1 cellular context compared by ENCODE assay signal in the genomic region with DNA sequence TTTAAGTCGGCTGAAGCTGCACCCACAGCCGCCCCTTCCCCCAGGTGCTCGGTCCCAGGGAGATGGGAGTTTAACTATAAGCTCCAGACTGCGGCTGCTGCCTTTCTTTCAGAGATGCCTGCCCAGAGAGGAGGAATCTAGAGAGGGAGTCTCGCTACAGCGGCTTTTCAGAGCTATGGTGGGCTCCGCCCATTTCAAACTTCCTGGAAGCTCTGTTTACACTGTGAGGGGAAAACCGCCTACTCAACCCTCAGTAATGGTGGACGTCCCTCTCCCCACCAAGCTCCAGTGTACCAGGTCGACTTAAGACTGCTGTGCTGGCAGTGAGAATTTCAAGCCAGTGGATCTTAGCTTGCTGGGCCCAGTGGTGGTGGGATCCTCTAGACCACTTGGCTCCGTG.
TF ChIP-seq lines count a peak whose summit lies in the region.

No MANE protein-coding gene starts in this region.

TF ChIP-seq in WTC11, 78 proteins besides CTCF, POLR2A, EP300 and RAD21 (continued from another document):
- TF ChIP-seq, protein P1, sequence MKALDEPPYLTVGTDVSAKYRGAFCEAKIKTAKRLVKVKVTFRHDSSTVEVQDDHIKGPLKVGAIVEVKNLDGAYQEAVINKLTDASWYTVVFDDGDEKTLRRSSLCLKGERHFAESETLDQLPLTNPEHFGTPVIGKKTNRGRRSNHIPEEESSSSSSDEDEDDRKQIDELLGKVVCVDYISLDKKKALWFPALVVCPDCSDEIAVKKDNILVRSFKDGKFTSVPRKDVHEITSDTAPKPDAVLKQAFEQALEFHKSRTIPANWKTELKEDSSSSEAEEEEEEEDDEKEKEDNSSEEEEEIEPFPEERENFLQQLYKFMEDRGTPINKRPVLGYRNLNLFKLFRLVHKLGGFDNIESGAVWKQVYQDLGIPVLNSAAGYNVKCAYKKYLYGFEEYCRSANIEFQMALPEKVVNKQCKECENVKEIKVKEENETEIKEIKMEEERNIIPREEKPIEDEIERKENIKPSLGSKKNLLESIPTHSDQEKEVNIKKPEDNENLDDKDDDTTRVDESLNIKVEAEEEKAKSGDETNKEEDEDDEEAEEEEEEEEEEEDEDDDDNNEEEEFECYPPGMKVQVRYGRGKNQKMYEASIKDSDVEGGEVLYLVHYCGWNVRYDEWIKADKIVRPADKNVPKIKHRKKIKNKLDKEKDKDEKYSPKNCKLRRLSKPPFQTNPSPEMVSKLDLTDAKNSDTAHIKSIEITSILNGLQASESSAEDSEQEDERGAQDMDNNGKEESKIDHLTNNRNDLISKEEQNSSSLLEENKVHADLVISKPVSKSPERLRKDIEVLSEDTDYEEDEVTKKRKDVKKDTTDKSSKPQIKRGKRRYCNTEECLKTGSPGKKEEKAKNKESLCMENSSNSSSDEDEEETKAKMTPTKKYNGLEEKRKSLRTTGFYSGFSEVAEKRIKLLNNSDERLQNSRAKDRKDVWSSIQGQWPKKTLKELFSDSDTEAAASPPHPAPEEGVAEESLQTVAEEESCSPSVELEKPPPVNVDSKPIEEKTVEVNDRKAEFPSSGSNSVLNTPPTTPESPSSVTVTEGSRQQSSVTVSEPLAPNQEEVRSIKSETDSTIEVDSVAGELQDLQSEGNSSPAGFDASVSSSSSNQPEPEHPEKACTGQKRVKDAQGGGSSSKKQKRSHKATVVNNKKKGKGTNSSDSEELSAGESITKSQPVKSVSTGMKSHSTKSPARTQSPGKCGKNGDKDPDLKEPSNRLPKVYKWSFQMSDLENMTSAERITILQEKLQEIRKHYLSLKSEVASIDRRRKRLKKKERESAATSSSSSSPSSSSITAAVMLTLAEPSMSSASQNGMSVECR (CRISPR knock-in tag; IDR thresholded peaks at IDR 0.05; ENCODE audit: borderline replicate concordance) = no peak
- TF ChIP-seq, protein P2, sequence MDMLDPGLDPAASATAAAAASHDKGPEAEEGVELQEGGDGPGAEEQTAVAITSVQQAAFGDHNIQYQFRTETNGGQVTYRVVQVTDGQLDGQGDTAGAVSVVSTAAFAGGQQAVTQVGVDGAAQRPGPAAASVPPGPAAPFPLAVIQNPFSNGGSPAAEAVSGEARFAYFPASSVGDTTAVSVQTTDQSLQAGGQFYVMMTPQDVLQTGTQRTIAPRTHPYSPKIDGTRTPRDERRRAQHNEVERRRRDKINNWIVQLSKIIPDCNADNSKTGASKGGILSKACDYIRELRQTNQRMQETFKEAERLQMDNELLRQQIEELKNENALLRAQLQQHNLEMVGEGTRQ (CRISPR knock-in tag; IDR thresholded peaks at IDR 0.05) = no peak
- no peak for TF ChIP-seq SMAD3 (CRISPR knock-in tag; IDR thresholded peaks at IDR 0.05; ENCODE audit: borderline replicate concordance)
- TF ChIP-seq, protein P3, sequence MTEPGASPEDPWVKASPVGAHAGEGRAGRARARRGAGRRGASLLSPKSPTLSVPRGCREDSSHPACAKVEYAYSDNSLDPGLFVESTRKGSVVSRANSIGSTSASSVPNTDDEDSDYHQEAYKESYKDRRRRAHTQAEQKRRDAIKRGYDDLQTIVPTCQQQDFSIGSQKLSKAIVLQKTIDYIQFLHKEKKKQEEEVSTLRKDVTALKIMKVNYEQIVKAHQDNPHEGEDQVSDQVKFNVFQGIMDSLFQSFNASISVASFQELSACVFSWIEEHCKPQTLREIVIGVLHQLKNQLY (CRISPR knock-in tag; IDR thresholded peaks at IDR 0.05) = no peak
- TF ChIP-seq TP53 (CRISPR knock-in tag; IDR thresholded peaks at IDR 0.05) = no peak
- no peak for TF ChIP-seq EMX1 (CRISPR knock-in tag; IDR thresholded peaks at IDR 0.05)
- TF ChIP-seq, protein P4, sequence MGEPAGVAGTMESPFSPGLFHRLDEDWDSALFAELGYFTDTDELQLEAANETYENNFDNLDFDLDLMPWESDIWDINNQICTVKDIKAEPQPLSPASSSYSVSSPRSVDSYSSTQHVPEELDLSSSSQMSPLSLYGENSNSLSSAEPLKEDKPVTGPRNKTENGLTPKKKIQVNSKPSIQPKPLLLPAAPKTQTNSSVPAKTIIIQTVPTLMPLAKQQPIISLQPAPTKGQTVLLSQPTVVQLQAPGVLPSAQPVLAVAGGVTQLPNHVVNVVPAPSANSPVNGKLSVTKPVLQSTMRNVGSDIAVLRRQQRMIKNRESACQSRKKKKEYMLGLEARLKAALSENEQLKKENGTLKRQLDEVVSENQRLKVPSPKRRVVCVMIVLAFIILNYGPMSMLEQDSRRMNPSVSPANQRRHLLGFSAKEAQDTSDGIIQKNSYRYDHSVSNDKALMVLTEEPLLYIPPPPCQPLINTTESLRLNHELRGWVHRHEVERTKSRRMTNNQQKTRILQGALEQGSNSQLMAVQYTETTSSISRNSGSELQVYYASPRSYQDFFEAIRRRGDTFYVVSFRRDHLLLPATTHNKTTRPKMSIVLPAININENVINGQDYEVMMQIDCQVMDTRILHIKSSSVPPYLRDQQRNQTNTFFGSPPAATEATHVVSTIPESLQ (CRISPR knock-in tag; IDR thresholded peaks at IDR 0.05) = no peak
